In the genomic region with DNA sequence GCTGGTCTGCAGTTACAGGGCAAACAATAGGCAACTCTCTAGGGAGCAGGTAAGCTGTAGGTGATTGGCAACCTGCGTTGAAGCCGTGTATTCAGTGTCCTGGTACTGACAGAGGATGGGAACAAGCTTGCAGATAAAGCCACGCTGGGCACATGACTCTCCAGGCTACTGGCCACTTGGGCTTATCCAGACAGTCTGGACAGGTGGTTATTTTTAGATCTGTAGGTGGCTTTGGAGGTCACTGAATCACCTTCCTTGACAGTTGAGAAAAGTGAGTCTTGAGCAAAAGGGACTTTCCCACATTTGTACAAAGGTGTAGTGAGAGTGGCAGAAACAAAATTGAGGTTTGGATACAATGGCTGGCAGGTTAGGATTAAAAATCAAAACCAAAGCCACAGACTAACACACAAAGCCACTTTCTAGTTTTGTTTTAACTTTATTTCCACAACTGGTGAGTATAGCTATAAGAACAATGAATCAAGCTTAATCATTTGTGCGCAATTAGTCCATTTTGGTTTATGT, we compare ENCODE assay signal across 15 cellular contexts. TPM values are rescaled to one million over a fixed set of nuclear protein-coding genes. Genes with fewer than 3 reads are reported as not detected.
A peak's percentile ranks its signal among the peaks of the same experiment; 100 is the strongest.
DNase-seq lines count a peak whose midpoint lies in the region; ATAC-seq lines count a peak whose summit lies in the region.
"Had no signal": no experiment of that assay in that cellular context is flagged by ENCODE, and none has a peak within 500 bp of the region (broad histone marks: within the 10 kb centered on the region; RNA-seq: fewer than 3 reads in every experiment).

No MANE protein-coding gene starts in this region.

- peak overlapping the region in 1 of 2 experiments; percentile 28 for H3K14ac ChIP-seq in mesenchymal stem cell (ENCODE audit: low read length in 2 of 2)

- H2BK12ac ChIP-seq in mesenchymal stem cell (ENCODE audit: low read length in 2 of 2) = no peak overlapping the region

- DNase-seq in NK-92 treated with Interleukin-12 subunit alpha and Interleukin-12 subunit beta, amount 100 ng/mL, for 24 hours (lab: John Stamatoyannopoulos, UW) = peak; percentile 1
- DNase-seq in NK-92 (lab: John Stamatoyannopoulos, UW; ENCODE audit: unreplicated experiment) (no peak), astrocyte of the hippocampus (ENCODE audit: low read depth, low spot score) (peak; percentile 10), mesenchymal stem cell (peak; percentile 22), UCSD-AML1 (lab: John Stamatoyannopoulos, UW; ENCODE audit: unreplicated experiment) (no peak), NCI-H69 (lab: John Stamatoyannopoulos, UW) (no peak)
- no peak for DNase-seq in effector CD8-positive, alpha-beta T cell (lab: John Stamatoyannopoulos, UW)
- DNase-seq: ACHN, DMS 273 treated with DMSO at 0.1 percent for 48 hours, NCI-H1930, OCI-M1, upper lobe of right lung had no signal

- H3K36me3 ChIP-seq in mesenchymal stem cell (ENCODE audit: control insufficient read depth in 1 of 2, insufficient read depth in 2 of 2, low read depth in 1 of 2, low read length in 2 of 2) = no peaks in the 10 kb centered on the region
- H3K36me3 ChIP-seq: HAP-1, upper lobe of right lung had no signal

- H3K9me3 ChIP-seq in mesenchymal stem cell (ENCODE audit: control insufficient read depth, low read length) = no peaks in the 10 kb centered on the region
- H3K9me3 ChIP-seq: HAP-1, upper lobe of right lung had no signal

- H3K27ac ChIP-seq in mesenchymal stem cell (ENCODE audit: low read length, poor library complexity, severe bottlenecking) = no peak overlapping the region
- H3K27ac ChIP-seq: upper lobe of right lung had no signal

- no peak overlapping the region for H2AK5ac ChIP-seq in mesenchymal stem cell (ENCODE audit: low read length, severe bottlenecking)

- no peak overlapping the region for H3K9ac ChIP-seq in mesenchymal stem cell (ENCODE audit: low read length)

- H2AFZ ChIP-seq in mesenchymal stem cell (ENCODE audit: low read depth, low read length) = no peak overlapping the region

- peaks cover 2% of the 10 kb centered on the region for H3K4me1 ChIP-seq in mesenchymal stem cell (ENCODE audit: control insufficient read depth, insufficient read depth, low read depth, low read length)
- H3K4me1 ChIP-seq: HAP-1, upper lobe of right lung had no signal

- H4K8ac ChIP-seq in mesenchymal stem cell (ENCODE audit: low read length) = no peak overlapping the region

- H4K91ac ChIP-seq in mesenchymal stem cell (ENCODE audit: low read length) = no peak overlapping the region

- H3K27me3 ChIP-seq in mesenchymal stem cell (ENCODE audit: control insufficient read depth in 1 of 2, insufficient read depth in 1 of 2, low read length in 2 of 2) = no peaks in the 10 kb centered on the region
- H3K27me3 ChIP-seq: upper lobe of right lung had no signal

- peak; percentile 58 for ATAC-seq in GM18867 (IDR thresholded peaks at IDR 0.05; ENCODE audit: unreplicated experiment)
- ATAC-seq: upper lobe of right lung had no signal

- no peak overlapping the region for H2BK5ac ChIP-seq in mesenchymal stem cell (ENCODE audit: low read depth, low read length, poor library complexity, severe bottlenecking)

- WGBS in mesenchymal stem cell = 84% methylated on average over 4 of the region's 4 CpGs

- H3K18ac ChIP-seq in mesenchymal stem cell (ENCODE audit: low read depth in 1 of 2, low read length in 2 of 2) = peak overlapping the region in 1 of 2 experiments; percentile 21

- no peak overlapping the region for H3K23ac ChIP-seq in mesenchymal stem cell (ENCODE audit: low read length in 2 of 2)

- no peak overlapping the region for H2BK15ac ChIP-seq in mesenchymal stem cell (ENCODE audit: low read depth, poor library complexity, severe bottlenecking)

- no peak overlapping the region for H3K4me3 ChIP-seq in mesenchymal stem cell (ENCODE audit: insufficient read depth in 1 of 2, low read depth in 1 of 2, low read length in 2 of 2)
- H3K4me3 ChIP-seq: HAP-1, upper lobe of right lung had no signal

- H3K4ac ChIP-seq in mesenchymal stem cell (ENCODE audit: low read depth in 1 of 2, low read length in 2 of 2) = no peak overlapping the region

- H3K79me1 ChIP-seq in mesenchymal stem cell (replicated peaks; ENCODE audit: low read length, poor library complexity, severe bottlenecking) = no peaks in the 10 kb centered on the region

- H2BK120ac ChIP-seq in mesenchymal stem cell (ENCODE audit: low read depth, low read length) = no peak overlapping the region

- H3K4me2 ChIP-seq in mesenchymal stem cell (ENCODE audit: low read length, poor library complexity, severe bottlenecking) = no peak overlapping the region

RNA-seq across cellular contexts. Expression of a gene that starts 22.3 kb away (rescaled TPM):
- 25.7 TPM for polyA plus RNA-seq in mesenchymal stem cell (2013, experiment 1 of 2)
- polyA plus RNA-seq in mesenchymal stem cell (2013, experiment 2 of 2) = 25.3 TPM

RNA-seq across cellular contexts. Expression of a gene that starts 41.9 kb away (rescaled TPM):
- not detected for polyA plus RNA-seq in mesenchymal stem cell (2013, experiment 1 of 2)
- polyA plus RNA-seq in mesenchymal stem cell (2013, experiment 2 of 2) = not detected
- polyA plus RNA-seq: IgD-negative memory B cell had no signal

Comparison
In these comparisons a context has a peak if more than half of its experiments do, and no peak if none do; other contexts are left out.
1. DNase-seq: peak in NK-92 treated with Interleukin-12 subunit alpha and Interleukin-12 subunit beta, amount 100 ng/mL, for 24 hours (single experiment), astrocyte of the hippocampus (single experiment) and mesenchymal stem cell (single experiment); none in NK-92 (single experiment), effector CD8-positive, alpha-beta T cell (single experiment), UCSD-AML1 (single experiment) and NCI-H69 (single experiment).